ENCODE assay signal across 25 cellular contexts in genomic region chr18:63071566-63072175, GRCh38.
DNase-seq lines count a peak whose midpoint lies in the region; ATAC-seq and TF ChIP-seq lines count a peak whose summit lies in the region.
"Had no signal": no experiment of that assay in that cellular context is flagged by ENCODE, and none has a peak within 500 bp of the region (broad histone marks: within the 10 kb centered on the region; RNA-seq: fewer than 3 reads in every experiment).

No MANE protein-coding gene starts in this region.

- no peaks in the 10 kb centered on the region for H3K9me3 Mint-ChIP-seq in progenitor cell of endocrine pancreas (ENCODE audit: low read depth)
- H3K9me3 Mint-ChIP-seq: activated CD4-positive, alpha-beta memory T cell treated with anti-CD3 and anti-CD28 coated beads, Interleukin-2, amount 10 ng/mL, durations not matched to agents 7 days and 5 days; activated naive CD8-positive, alpha-beta T cell treated with anti-CD3 and anti-CD28 coated beads for 36 hours; CD4-positive, alpha-beta memory T cell; central memory CD8-positive, alpha-beta T cell; T-helper 2 cell treated with Interferon-gamma antibody and Interleukin-4, amounts not matched to agents 5 μg/mL and 100 μg/mL, for 36 hours had no signal

- TF ChIP-seq CTCF in epithelial cell of esophagus (IDR thresholded peaks at IDR 0.05; ENCODE audit: insufficient read depth, low read depth, low read length, missing control alignments) (no peak), progenitor cell of endocrine pancreas (IDR thresholded peaks at IDR 0.05; ENCODE audit: unreplicated experiment) (no peak)

- no peak overlapping the region for H3K4me3 ChIP-seq in epithelial cell of esophagus (ENCODE audit: low read length)
- H3K4me3 ChIP-seq: ascending aorta, heart right ventricle, smooth muscle cell had no signal

- no peak for ATAC-seq in GM19023 (IDR thresholded peaks at IDR 0.05; ENCODE audit: unreplicated experiment)
- ATAC-seq: heart right ventricle, left lobe of liver had no signal

- peaks cover 11% of the 10 kb centered on the region for H3K4me1 Mint-ChIP-seq in progenitor cell of endocrine pancreas (ENCODE audit: low read depth)

- H3K27me3 Mint-ChIP-seq in progenitor cell of endocrine pancreas = no peaks in the 10 kb centered on the region
- H3K27me3 Mint-ChIP-seq: central memory CD8-positive, alpha-beta T cell had no signal

- H3K4me3 Mint-ChIP-seq in progenitor cell of endocrine pancreas (ENCODE audit: low read depth) = no peak overlapping the region
- H3K4me3 Mint-ChIP-seq: activated CD4-positive, alpha-beta memory T cell treated with anti-CD3 and anti-CD28 coated beads, Interleukin-2, amount 10 ng/mL, durations not matched to agents 7 days and 5 days; activated naive CD8-positive, alpha-beta T cell treated with anti-CD3 and anti-CD28 coated beads for 36 hours; CD4-positive, alpha-beta memory T cell; central memory CD8-positive, alpha-beta T cell; T-helper 2 cell treated with Interferon-gamma antibody and Interleukin-4, amounts not matched to agents 5 μg/mL and 100 μg/mL, for 36 hours had no signal

- peak overlapping the region; percentile 35 for H3K27ac Mint-ChIP-seq in progenitor cell of endocrine pancreas
- H3K27ac Mint-ChIP-seq: activated CD4-positive, alpha-beta memory T cell treated with anti-CD3 and anti-CD28 coated beads, Interleukin-2, amount 10 ng/mL, durations not matched to agents 7 days and 5 days; activated naive CD8-positive, alpha-beta T cell treated with anti-CD3 and anti-CD28 coated beads for 36 hours; CD4-positive, alpha-beta memory T cell; T-helper 2 cell treated with Interferon-gamma antibody and Interleukin-4, amounts not matched to agents 5 μg/mL and 100 μg/mL, for 36 hours had no signal

- DNase-seq in NCI-H510A treated with DMSO at 0.1 percent for 48 hours (lab: John Stamatoyannopoulos, UW) = peak; percentile 58
- no peak for DNase-seq in NCI-H510A (lab: John Stamatoyannopoulos, UW)
- DNase-seq in NCI-H526 treated with DMSO at 0.1 percent for 48 hours (lab: John Stamatoyannopoulos, UW) = peak; percentile 87
- peak; percentile 14 for DNase-seq in epithelial cell of esophagus (ENCODE audit: low read depth)
- DNase-seq in progenitor cell of endocrine pancreas (ENCODE audit: low spot score, unreplicated experiment) = no peak
- no peak for DNase-seq in activated CD4-positive, alpha-beta T cell treated with anti-CD3 and anti-CD28 coated beads, Interleukin-2, amount 50 U/mL, for 4 hours
- DNase-seq in DMS114 treated with DMSO at 0.1 percent for 48 hours (lab: John Stamatoyannopoulos, UW; ENCODE audit: unreplicated experiment) = no peak
- DNase-seq: 8988T; activated CD4-positive, alpha-beta memory T cell treated with anti-CD3 and anti-CD28 coated beads, Interleukin-2, amount 10 ng/mL, durations not matched to agents 7 days and 5 days; activated naive CD8-positive, alpha-beta T cell treated with anti-CD3 and anti-CD28 coated beads for 36 hours; CD4-positive, alpha-beta memory T cell; DMS153; heart right ventricle; mesenchymal stem cell; NCI-H1436 treated with DMSO at 0.1 percent for 48 hours; NCI-H524 treated with DMSO at 0.1 percent for 48 hours; occipital lobe; Right ventricle myocardium superior; substantia nigra had no signal

- no peaks in the 10 kb centered on the region for H3K36me3 Mint-ChIP-seq in progenitor cell of endocrine pancreas (ENCODE audit: insufficient read depth)
- H3K36me3 Mint-ChIP-seq: activated naive CD8-positive, alpha-beta T cell treated with anti-CD3 and anti-CD28 coated beads for 36 hours; CD4-positive, alpha-beta memory T cell had no signal

Comparison
In these comparisons a context has a peak if more than half of its experiments do, and no peak if none do; other contexts are left out.
1. DNase-seq: peak in NCI-H510A treated with DMSO at 0.1 percent for 48 hours (single experiment), NCI-H526 treated with DMSO at 0.1 percent for 48 hours (single experiment) and epithelial cell of esophagus (single experiment); none in NCI-H510A (single experiment), progenitor cell of endocrine pancreas (single experiment), activated CD4-positive, alpha-beta T cell treated with anti-CD3 and anti-CD28 coated beads, Interleukin-2, amount 50 U/mL, for 4 hours (0 of 2) and DMS114 treated with DMSO at 0.1 percent for 48 hours (single experiment).